ENCODE assay signal across 8 cellular contexts in the genomic region with DNA sequence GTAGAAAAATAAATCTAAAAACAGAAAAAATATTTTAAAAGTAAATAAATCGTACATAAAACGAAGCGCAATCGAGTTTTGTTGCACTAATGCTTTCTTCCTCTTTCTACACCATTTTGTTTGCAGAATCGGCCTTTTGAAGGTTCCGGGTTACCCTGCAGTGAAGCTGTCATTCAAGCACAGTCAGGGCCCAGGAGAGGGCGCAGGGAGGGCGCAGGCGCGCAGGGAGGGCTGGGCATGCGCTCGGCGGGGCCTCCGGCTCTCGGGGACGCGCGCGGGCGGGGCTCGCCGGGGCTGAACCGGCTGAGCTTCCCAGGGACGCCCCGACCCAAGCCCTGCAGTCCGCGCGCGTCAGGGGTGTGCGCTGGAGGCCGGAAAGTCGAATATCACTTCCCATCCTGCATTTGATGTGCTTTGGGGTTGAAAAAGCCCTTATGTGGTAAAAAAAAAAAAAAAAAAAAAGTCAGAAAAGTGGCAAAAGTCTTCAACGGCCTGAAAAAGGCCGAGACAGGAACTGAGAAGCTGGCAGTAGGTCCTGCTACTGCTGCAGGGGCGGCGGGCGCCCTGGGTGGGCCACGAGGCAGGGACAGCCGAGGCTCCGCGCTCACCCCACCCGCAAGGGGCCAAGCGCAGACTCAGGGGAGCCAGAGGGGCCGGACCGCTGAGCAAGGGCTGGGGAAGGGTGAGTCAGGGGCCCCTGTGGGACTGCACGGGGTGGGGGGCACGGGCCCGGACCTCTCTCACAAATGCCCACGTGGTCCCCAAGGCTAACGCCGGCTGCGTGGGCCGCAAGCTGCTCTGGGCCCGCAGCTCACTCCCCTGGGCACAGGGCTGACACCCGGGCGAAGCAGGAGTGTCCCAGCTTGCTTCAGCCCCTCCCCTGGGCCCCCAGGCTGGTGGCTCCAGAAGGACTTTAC. TPM values are rescaled to one million over a fixed set of nuclear protein-coding genes. Genes with fewer than 3 reads are reported as not detected.
DNase-seq lines count a peak whose midpoint lies in the region; ATAC-seq and TF ChIP-seq lines count a peak whose summit lies in the region.

No MANE protein-coding gene starts in this region.

- peak; percentile 95 for DNase-seq in NCI-H146 treated with DMSO at 0.1 percent for 48 hours (lab: John Stamatoyannopoulos, UW; ENCODE audit: unreplicated experiment)
- DNase-seq in UCSD-AML1 (lab: John Stamatoyannopoulos, UW; ENCODE audit: unreplicated experiment), result peak; percentile 91
- DNase-seq in body of pancreas, result peak; percentile 89 to 94 (median 92)
- DNase-seq in iPS DF 4.7 (ENCODE audit: extremely low read depth, low spot score), result peak; percentile 19
- DNase-seq in sciatic nerve (ENCODE audit: low spot score), result peak; percentile 95
- no peak for DNase-seq in NCI-H2196 (lab: John Stamatoyannopoulos, UW; ENCODE audit: unreplicated experiment)

- ATAC-seq in HG02642 (IDR thresholded peaks at IDR 0.05; ENCODE audit: poor library complexity, unreplicated experiment), result peak; percentile 100
- peak; percentile 99 for ATAC-seq in body of pancreas
- peak; percentile 94 for ATAC-seq in sciatic nerve

- TF ChIP-seq CTCF in GM12875 (IDR thresholded peaks at IDR 0.05; ENCODE audit: borderline replicate concordance, insufficient read depth, low read depth, low read length) (0 out of 2 replicates have a peak, but pooled peaks have one; percentile 8), body of pancreas (IDR thresholded peaks at IDR 0.05) (peak in 4 of 7 experiments; percentile 9 to 55 (median 39))

- TF ChIP-seq POLR2A in body of pancreas (IDR thresholded peaks at IDR 0.05), result peak; percentile 8 to 58 (median 48)

- peak overlapping the region in 3 of 4 donors; percentile 31 to 73 (median 32) for H3K27ac ChIP-seq in body of pancreas

- H3K36me3 ChIP-seq in body of pancreas (replicated peaks in 1 of 2; ENCODE audit: insufficient read depth in 1 of 2, low read depth in 2 of 2), result no peaks in the 10 kb centered on the region

- H3K4me3 ChIP-seq in GM12875 (ENCODE audit: low read depth, low read length) (no peak overlapping the region), body of pancreas (no peak overlapping the region)

- peaks cover 6% of the 10 kb centered on the region for H3K4me1 ChIP-seq in body of pancreas

- WGBS in body of pancreas, 2 donors, result 28 to 30% methylated on average over 45 to 53 of the region's 56 CpGs

- H3K27me3 ChIP-seq in body of pancreas, result no peaks in the 10 kb centered on the region

- no peaks in the 10 kb centered on the region for H3K9me3 ChIP-seq in body of pancreas

- intact Hi-C loops in body of pancreas (cut with DNase I), result no loop called here
- intact Hi-C loops in sciatic nerve (cut with DNase I), result loop anchor here (5.0 kb wide), 1 partner anchor 149 kb away; no protein-coding TSS in a partner anchor

RNA-seq across cellular contexts. Expression of gene THBS2, which starts 40.5 kb away (rescaled TPM):
- total RNA-seq in body of pancreas (1 to 10 TPM; 8.9 to 9.6 TPM), sciatic nerve (104 TPM)
